In the genomic region with DNA sequence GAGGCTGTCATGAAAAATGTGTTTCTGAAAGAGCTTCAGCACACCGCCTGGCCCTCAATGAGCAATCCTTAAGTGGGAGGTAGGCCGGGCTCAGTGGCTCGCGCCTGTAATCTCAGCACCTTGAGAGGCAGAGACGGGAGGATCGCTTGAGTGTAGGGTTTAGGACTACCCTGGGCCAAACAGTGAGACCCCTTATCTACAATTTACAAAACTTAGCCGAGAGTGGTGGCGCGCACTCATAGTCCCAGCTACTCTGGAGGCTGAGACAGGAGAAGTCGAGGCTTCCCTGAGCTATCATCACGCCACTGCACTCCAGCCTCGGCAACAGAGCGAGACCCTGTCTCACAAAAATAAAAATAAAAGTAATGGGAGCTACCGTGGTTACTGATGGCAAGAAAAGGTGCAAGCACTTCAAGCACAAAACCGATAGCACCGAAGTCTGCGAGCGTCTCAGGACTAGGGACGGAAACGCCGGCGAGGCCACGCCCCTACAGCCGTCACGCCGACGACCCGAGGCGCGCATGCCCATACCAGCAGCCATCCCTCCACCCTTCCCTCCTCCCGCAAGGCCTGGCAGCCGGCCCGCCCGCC, we compare ENCODE assay signal across 1 cellular context.
TF ChIP-seq lines count a peak whose summit lies in the region.

No MANE protein-coding gene starts in this region.

TF ChIP-seq in IMR-90, 13 proteins besides CTCF, POLR2A, EP300 and RAD21:
- TF ChIP-seq, protein P1, sequence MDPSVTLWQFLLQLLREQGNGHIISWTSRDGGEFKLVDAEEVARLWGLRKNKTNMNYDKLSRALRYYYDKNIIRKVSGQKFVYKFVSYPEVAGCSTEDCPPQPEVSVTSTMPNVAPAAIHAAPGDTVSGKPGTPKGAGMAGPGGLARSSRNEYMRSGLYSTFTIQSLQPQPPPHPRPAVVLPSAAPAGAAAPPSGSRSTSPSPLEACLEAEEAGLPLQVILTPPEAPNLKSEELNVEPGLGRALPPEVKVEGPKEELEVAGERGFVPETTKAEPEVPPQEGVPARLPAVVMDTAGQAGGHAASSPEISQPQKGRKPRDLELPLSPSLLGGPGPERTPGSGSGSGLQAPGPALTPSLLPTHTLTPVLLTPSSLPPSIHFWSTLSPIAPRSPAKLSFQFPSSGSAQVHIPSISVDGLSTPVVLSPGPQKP (IDR thresholded peaks at IDR 0.05; ENCODE audit: borderline replicate concordance, low read depth, low read length), result no peak
- TF ChIP-seq BHLHE40 (IDR thresholded peaks at IDR 0.05; ENCODE audit: low read depth, low read length), result no peak
- no peak; the same call in 1 of the 2 replicates for TF ChIP-seq MAZ (IDR thresholded peaks at IDR 0.05; ENCODE audit: borderline replicate concordance, low read depth, low read length)
- TF ChIP-seq MXI1 (IDR thresholded peaks at IDR 0.05; ENCODE audit: borderline replicate concordance, low read depth, low read length), result 0 out of 2 replicates have a peak, but pooled peaks have one; percentile 43
- no peak for TF ChIP-seq SMC3 (IDR thresholded peaks at IDR 0.05; ENCODE audit: low read depth, low read length)
- TF ChIP-seq CEBPB (IDR thresholded peaks at IDR 0.05; ENCODE audit: low read depth, low read length), result no peak
